10 cellular contexts compared by ENCODE assay signal in genomic region chr1:109531826-109532364, GRCh38. TPM values are rescaled to one million over a fixed set of nuclear protein-coding genes. Genes with fewer than 3 reads are reported as not detected.
A peak's percentile ranks its signal among the peaks of the same experiment; 100 is the strongest.
DNase-seq lines count a peak whose midpoint lies in the region; ATAC-seq and TF ChIP-seq lines count a peak whose summit lies in the region.
"Had no signal": no experiment of that assay in that cellular context is flagged by ENCODE, and none has a peak within 500 bp of the region (broad histone marks: within the 10 kb centered on the region; RNA-seq: fewer than 3 reads in every experiment).

No MANE protein-coding gene starts in this region.

- H4K20me1 ChIP-seq in MM.1S (ENCODE audit: insufficient read depth, low read length), result no peaks in the 10 kb centered on the region

- H2AFZ ChIP-seq in MM.1S (ENCODE audit: low read length), result peak overlapping the region; percentile 99; the same call in 1 of the 2 replicates

- WGBS in esophagus muscularis mucosa, result 41% methylated on average over 16 of the region's 16 CpGs

- H3K4me1 ChIP-seq in MM.1S (ENCODE audit: low read length) (no peaks in the 10 kb centered on the region), esophagus muscularis mucosa (peaks cover 32 to 47% (median 32%) of the 10 kb centered on the region in 4 donors), stomach smooth muscle (ENCODE audit: control insufficient read depth, insufficient read depth, low read length) (peaks cover 49% of the 10 kb centered on the region), colonic mucosa (peaks cover 5% of the 10 kb centered on the region)

- H3K9ac ChIP-seq in MM.1S (ENCODE audit: low read length) (no peak overlapping the region), stomach smooth muscle (ENCODE audit: low read length in 2 of 2) (peak overlapping the region; percentile 30 to 42), colonic mucosa (ENCODE audit: low read depth in 2 of 2, low read length in 2 of 2) (no peak overlapping the region)

- ATAC-seq in activated T-cell treated with anti-CD3 and anti-CD28 coated beads, Interleukin-2, amount 50 U/mL, for 72 hours (replicated peaks in 1 of 2), result no peak

- intact Hi-C loops in esophagus muscularis mucosa (cut with DNase I) (loop anchor here (2.0 to 5.0 kb wide), 2 partner anchors 41 to 105 kb away; partner anchors contain the start of gene PSMA5), colonic mucosa (cut with DNase I) (loop anchor here (2.0 to 10.0 kb wide), 3 partner anchors 33 to 107 kb away; partner anchors contain the start of gene PSMA5)

- H3K27ac ChIP-seq in MM.1S (ENCODE audit: low read length) (no peak overlapping the region), esophagus muscularis mucosa (replicated peaks in 1 of 4) (no peak overlapping the region), stomach smooth muscle (ENCODE audit: low read length) (no peak overlapping the region), colonic mucosa (no peak overlapping the region)

- DNase-seq in activated T-cell treated with anti-CD3 and anti-CD28 coated beads, Interleukin-2, amount 50 U/mL, for 72 hours, result no peak
- DNase-seq in activated T-cell treated with anti-CD3 and anti-CD28 coated beads, Interleukin-2, amount 50 U/mL, for 1 hour, result no peak
- DNase-seq in MM.1S, result no peak
- DNase-seq in esophagus muscularis mucosa (ENCODE audit: extremely low spot score), result no peak
- no peak for DNase-seq in KG1 (lab: John Stamatoyannopoulos, UW)
- no peak for DNase-seq in erythroblast (lab: John Stamatoyannopoulos, UW)
- DNase-seq in colonic mucosa, result no peak

- TF ChIP-seq POLR2A in esophagus muscularis mucosa (IDR thresholded peaks at IDR 0.05; ENCODE audit: low read depth) (no peak), erythroblast (IDR thresholded peaks at IDR 0.05; ENCODE audit: low read length) (no peak)

- no peaks in the 10 kb centered on the region for H3K9me3 ChIP-seq in MM.1S (replicated peaks; ENCODE audit: insufficient read depth, low read length)
- no peaks in the 10 kb centered on the region for H3K9me3 ChIP-seq in esophagus muscularis mucosa
- no peaks in the 10 kb centered on the region for H3K9me3 ChIP-seq in stomach smooth muscle (ENCODE audit: control insufficient read depth in 2 of 2, low read length in 2 of 2)
- no peaks in the 10 kb centered on the region for H3K9me3 ChIP-seq in colonic mucosa

- no peaks in the 10 kb centered on the region for H3K36me3 Mint-ChIP-seq in activated T-cell treated with anti-CD3 and anti-CD28 coated beads, Interleukin-2, amount 50 U/mL, for 72 hours (ENCODE audit: insufficient read depth in 2 of 2)
- H3K36me3 Mint-ChIP-seq: CD14-positive monocyte had no signal

- H3K4me3 ChIP-seq in MM.1S (ENCODE audit: low read length) (no peak overlapping the region), esophagus muscularis mucosa (peak overlapping the region; percentile 7 to 43 (median 20)), stomach smooth muscle (ENCODE audit: low read length in 2 of 2) (peak overlapping the region; percentile 37 to 58), colonic mucosa (no peak overlapping the region)

- H3K4me3 Mint-ChIP-seq in activated T-cell treated with anti-CD3 and anti-CD28 coated beads, Interleukin-2, amount 50 U/mL, for 72 hours, result peak overlapping the region; percentile 78 to 79

- TF ChIP-seq CTCF in MM.1S (IDR thresholded peaks at IDR 0.05; ENCODE audit: low read length) (no peak), esophagus muscularis mucosa (IDR thresholded peaks at IDR 0.05) (no peak), colonic mucosa (IDR thresholded peaks at IDR 0.05) (no peak)

- H3K27me3 Mint-ChIP-seq in activated T-cell treated with anti-CD3 and anti-CD28 coated beads, Interleukin-2, amount 50 U/mL, for 72 hours (ENCODE audit: low read depth), result no peaks in the 10 kb centered on the region

- no peaks in the 10 kb centered on the region for H3K27me3 ChIP-seq in MM.1S (replicated peaks; ENCODE audit: insufficient read depth, low read length)
- H3K27me3 ChIP-seq in esophagus muscularis mucosa, result no peaks in the 10 kb centered on the region
- no peaks in the 10 kb centered on the region for H3K27me3 ChIP-seq in stomach smooth muscle (ENCODE audit: control insufficient read depth in 1 of 2, insufficient read depth in 2 of 2, low read length in 2 of 2)
- H3K27me3 ChIP-seq in colonic mucosa, result no peaks in the 10 kb centered on the region

- H3K9me3 Mint-ChIP-seq in activated T-cell treated with anti-CD3 and anti-CD28 coated beads, Interleukin-2, amount 50 U/mL, for 72 hours, result no peaks in the 10 kb centered on the region
- H3K9me3 Mint-ChIP-seq: CD14-positive monocyte had no signal

- no peak for TF ChIP-seq EP300 in esophagus muscularis mucosa (IDR thresholded peaks at IDR 0.05)

- no peaks in the 10 kb centered on the region for H3K36me3 ChIP-seq in MM.1S (replicated peaks; ENCODE audit: insufficient read depth, low read length)
- no peaks in the 10 kb centered on the region for H3K36me3 ChIP-seq in esophagus muscularis mucosa
- no peaks in the 10 kb centered on the region for H3K36me3 ChIP-seq in stomach smooth muscle (ENCODE audit: control insufficient read depth in 2 of 2, insufficient read depth in 2 of 2, low read length in 2 of 2)
- no peaks in the 10 kb centered on the region for H3K36me3 ChIP-seq in colonic mucosa

- H3K9me2 ChIP-seq in MM.1S (replicated peaks; ENCODE audit: insufficient read depth, low read length), result no peaks in the 10 kb centered on the region

- peaks cover 24% of the 10 kb centered on the region for H3K4me1 Mint-ChIP-seq in activated T-cell treated with anti-CD3 and anti-CD28 coated beads, Interleukin-2, amount 50 U/mL, for 72 hours (ENCODE audit: low read depth)

- peak overlapping the region; percentile 93; the same call in 1 of the 2 replicates for H3K4me2 ChIP-seq in MM.1S (ENCODE audit: low read depth, low read length)

- H3F3A ChIP-seq in MM.1S (ENCODE audit: insufficient read depth, low read length), result no peaks in the 10 kb centered on the region

- peak overlapping the region; percentile 94 for H3K27ac Mint-ChIP-seq in activated T-cell treated with anti-CD3 and anti-CD28 coated beads, Interleukin-2, amount 50 U/mL, for 72 hours

- H3K79me2 ChIP-seq in MM.1S (ENCODE audit: low read length), result no peaks in the 10 kb centered on the region

RNA-seq across cellular contexts. Expression of gene GPR61, which starts 7.8 kb away (rescaled TPM):
- total RNA-seq in activated T-cell treated with anti-CD3 and anti-CD28 coated beads, Interleukin-2, amount 50 U/mL, for 72 hours, result not detected
- total RNA-seq in esophagus muscularis mucosa, result not detected
- total RNA-seq in colonic mucosa, result not detected
- total RNA-seq: fibroblast of villous mesenchyme had no signal

RNA-seq across cellular contexts. Expression of gene GNAI3, which starts 16.5 kb away (rescaled TPM):
- total RNA-seq in activated T-cell treated with anti-CD3 and anti-CD28 coated beads, Interleukin-2, amount 50 U/mL, for 72 hours, result 10 to 100 TPM in 1 of 2 donors, 1 to 10 TPM in 1; 8.9 to 10.1 TPM
- total RNA-seq in esophagus muscularis mucosa, result 1 to 10 TPM; 5.9 to 7.2 (median 6.6) TPM
- total RNA-seq in colonic mucosa, result 1 to 10 TPM; 7.7 to 8.9 TPM

RNA-seq across cellular contexts. Expression of gene AMIGO1, which starts 22.4 kb away (rescaled TPM):
- 1 to 10 TPM; 2.1 to 2.6 TPM for total RNA-seq in activated T-cell treated with anti-CD3 and anti-CD28 coated beads, Interleukin-2, amount 50 U/mL, for 72 hours
- total RNA-seq in esophagus muscularis mucosa, result 10 to 100 TPM in 2 of 4 donors, 1 to 10 TPM in 2; 8.4 to 23.7 (median 14.0) TPM
- 1 to 10 TPM; 2.5 to 3.9 TPM for total RNA-seq in colonic mucosa

RNA-seq across cellular contexts. Expression of gene CYB561D1, which starts 38.0 kb away (rescaled TPM):
- 10 to 100 TPM; 15.8 to 16.5 TPM for total RNA-seq in activated T-cell treated with anti-CD3 and anti-CD28 coated beads, Interleukin-2, amount 50 U/mL, for 72 hours
- total RNA-seq in esophagus muscularis mucosa (10 to 100 TPM in 2 of 4 donors, 1 to 10 TPM in 2; 6.2 to 16.4 (median 8.2) TPM), colonic mucosa (10 to 100 TPM in 1 of 2 donors, 1 to 10 TPM in 1; 8.1 to 12.5 TPM)

RNA-seq across cellular contexts. Expression of gene ATXN7L2, which starts 48.2 kb away (rescaled TPM):
- total RNA-seq in activated T-cell treated with anti-CD3 and anti-CD28 coated beads, Interleukin-2, amount 50 U/mL, for 72 hours, result 10 to 100 TPM; 11.9 to 13.3 TPM
- total RNA-seq in esophagus muscularis mucosa, result 1 to 10 TPM; 2.2 to 3.3 (median 2.7) TPM
- 1 to 10 TPM; 2.3 to 4.0 TPM for total RNA-seq in colonic mucosa

Comparison
In these comparisons a context has a peak if more than half of its experiments do, and no peak if none do; other contexts are left out.
1. H3K4me3 ChIP-seq: peak in esophagus muscularis mucosa (4 of 4) and stomach smooth muscle (2 of 2); none in MM.1S (single experiment) and colonic mucosa (single experiment).
2. H3K9ac ChIP-seq: peak in stomach smooth muscle (2 of 2); none in MM.1S (single experiment) and colonic mucosa (0 of 2).